Comparison of ENCODE assay signal across 20 cellular contexts in genomic region chr7:22238354-22239311, GRCh38.
A peak's percentile ranks its signal among the peaks of the same experiment; 100 is the strongest.
DNase-seq lines count a peak whose midpoint lies in the region; ATAC-seq, FAIRE-seq and TF ChIP-seq lines count a peak whose summit lies in the region.
"Had no signal": no experiment of that assay in that cellular context is flagged by ENCODE, and none has a peak within 500 bp of the region (broad histone marks: within the 10 kb centered on the region; RNA-seq: fewer than 3 reads in every experiment).

No MANE protein-coding gene starts in this region.

- FAIRE-seq in A549 (lab: Jason Lieb, UNC) = no peak
- FAIRE-seq: A204.1 had no signal

- TF ChIP-seq CTCF in A549 (IDR thresholded peaks at IDR 0.05) = no peak
- no peak for TF ChIP-seq CTCF in foreskin fibroblast (IDR thresholded peaks at IDR 0.05; ENCODE audit: low read depth, low read length)

- DNase-seq in A549 (ENCODE audit: low read depth in 1 of 2, low spot score in 1 of 2) (no peak), GM23248 (peak; percentile 70), adipocyte (ENCODE audit: low read depth) (peak; percentile 8), foreskin fibroblast (peak; percentile 19 to 34), HUDEP-2 (lab: John Stamatoyannopoulos, UW; ENCODE audit: unreplicated experiment in 76 of 76) (no peak)
- DNase-seq in activated T-cell treated with anti-CD3 and anti-CD28 coated beads, Interleukin-2, amount 50 U/mL, for 24 hours = no peak
- DNase-seq: activated CD8-positive, alpha-beta T cell treated with anti-CD3 and anti-CD28 coated beads, Interleukin-2, amount 10 ng/mL, durations not matched to agents 7 days and 5 days; anterior cingulate cortex; dermis blood vessel endothelial cell; erythroblast; hypothalamus; PC-9; stimulated activated naive B cell treated with anti-CD40 and anti-IgM and Interleukin-4, amounts not matched to agents 10 μg/mL and 1 μg/mL and 100 μg/mL, for 72 hours had no signal

- no peaks in the 10 kb centered on the region for H3K79me2 ChIP-seq in GM23248 (ENCODE audit: insufficient read depth)

- H3K27ac ChIP-seq in A549 (no peak overlapping the region), GM23248 (no peak overlapping the region)
- H3K27ac ChIP-seq: PC-9, skin epidermis, VCaP had no signal

- H3K27me3 ChIP-seq in GM23248 (replicated peaks; ENCODE audit: insufficient read depth) (no peaks in the 10 kb centered on the region), adipocyte (replicated peaks; ENCODE audit: control insufficient read depth, insufficient read depth, low read length) (no peaks in the 10 kb centered on the region)

- H3K36me3 ChIP-seq in GM23248 (ENCODE audit: low read depth) (no peaks in the 10 kb centered on the region), adipocyte (ENCODE audit: control insufficient read depth, insufficient read depth, low read length, severe bottlenecking) (no peaks in the 10 kb centered on the region)

- 63% methylated on average over 3 of the region's 3 CpGs for WGBS in A549 (ENCODE audit: missing lambda C conversion rate)
- WGBS in GM23248 (ENCODE audit: low coverage in 1 of 2, low lambda C conversion rate in 2 of 2, missing lambda C conversion rate in 2 of 2), 2 experiments = 76 to 87% methylated on average over 3 of the region's 3 CpGs

- H3K9ac ChIP-seq in GM23248 (no peak overlapping the region), adipocyte (ENCODE audit: low read length) (no peak overlapping the region)

- H3K9me3 ChIP-seq in A549 (no peaks in the 10 kb centered on the region), GM23248 (ENCODE audit: low read depth) (no peaks in the 10 kb centered on the region), adipocyte (ENCODE audit: control insufficient read depth, low read length) (no peaks in the 10 kb centered on the region)

- POLR2A ChIA-PET in A549 (lab: Yijun Ruan, JAX) = no interaction called here

- no peak for TF ChIP-seq RAD21 in A549 (conservative IDR thresholded peaks at IDR 0.05 in 1 of 2, IDR thresholded peaks at IDR 0.05 in 1 of 2)

- in situ Hi-C loops in GM23248 (cut with MboI) = no loop called here

- no peak overlapping the region for H2AFZ ChIP-seq in GM23248
- H2AFZ ChIP-seq: PC-9 had no signal

- H3K4me2 ChIP-seq in A549 (no peak overlapping the region), GM23248 (ENCODE audit: unreplicated experiment) (no peak overlapping the region)
- H3K4me2 ChIP-seq: PC-9 had no signal

- TF ChIP-seq EP300 in A549 (IDR thresholded peaks at IDR 0.05) = no peak

- no peak overlapping the region for H3K4me3 ChIP-seq in A549
- H3K4me3 ChIP-seq in GM23248 = no peak overlapping the region
- H3K4me3 ChIP-seq in adipocyte (ENCODE audit: low read length) = no peak overlapping the region
- no peak overlapping the region for H3K4me3 ChIP-seq in foreskin fibroblast (ENCODE audit: low read depth in 1 of 2, low read length in 2 of 2)
- H3K4me3 ChIP-seq: PC-9, skin epidermis had no signal

- no peaks in the 10 kb centered on the region for H3K9me2 ChIP-seq in GM23248 (ENCODE audit: insufficient read depth)

- H3K27me3 Mint-ChIP-seq in activated T-cell treated with anti-CD3 and anti-CD28 coated beads, Interleukin-2, amount 50 U/mL, for 24 hours = peaks cover 8% of the 10 kb centered on the region
- H3K27me3 Mint-ChIP-seq: stimulated activated naive B cell treated with anti-CD40 and anti-IgM and Interleukin-4, amounts not matched to agents 10 μg/mL and 1 μg/mL and 100 μg/mL, for 72 hours; type B pancreatic cell had no signal

- H3K4me1 ChIP-seq in A549 (no peaks in the 10 kb centered on the region), GM23248 (ENCODE audit: insufficient read depth) (no peaks in the 10 kb centered on the region), adipocyte (ENCODE audit: control insufficient read depth, insufficient read depth, low read length) (peaks cover 4% of the 10 kb centered on the region)

- no peak for TF ChIP-seq POLR2A in A549 (IDR thresholded peaks at IDR 0.05; ENCODE audit: low read length)

- no peak overlapping the region for H3K27ac Mint-ChIP-seq in activated T-cell treated with anti-CD3 and anti-CD28 coated beads, Interleukin-2, amount 50 U/mL, for 24 hours
- H3K27ac Mint-ChIP-seq: activated CD8-positive, alpha-beta T cell treated with anti-CD3 and anti-CD28 coated beads, Interleukin-2, amount 10 ng/mL, durations not matched to agents 7 days and 5 days; activated T-helper 2 cell treated with anti-CD3 and anti-CD28 coated beads, Interferon-gamma antibody, Interleukin-2, Interleukin-4, amounts not matched to agents 10 μg/mL and 5 μg/mL and 100 μg/mL, durations not matched to agents 14 hours and 24 hours and 36 hours; stimulated activated naive B cell treated with anti-CD40 and anti-IgM and Interleukin-4, amounts not matched to agents 10 μg/mL and 1 μg/mL and 100 μg/mL, for 72 hours; type B pancreatic cell had no signal

- no peak overlapping the region for H3K4me3 Mint-ChIP-seq in activated T-cell treated with anti-CD3 and anti-CD28 coated beads, Interleukin-2, amount 50 U/mL, for 24 hours
- H3K4me3 Mint-ChIP-seq: activated CD8-positive, alpha-beta T cell treated with anti-CD3 and anti-CD28 coated beads, Interleukin-2, amount 10 ng/mL, durations not matched to agents 7 days and 5 days; stimulated activated naive B cell treated with anti-CD40 and anti-IgM and Interleukin-4, amounts not matched to agents 10 μg/mL and 1 μg/mL and 100 μg/mL, for 72 hours; type B pancreatic cell had no signal

- CTCF ChIA-PET in A549 (lab: Yijun Ruan, JAX) = no interaction called here

- H3F3A ChIP-seq in GM23248 (ENCODE audit: insufficient read depth) = no peaks in the 10 kb centered on the region

- peak; percentile 31 to 47; a peak in 1 of 6 replicates for ATAC-seq in A549
- ATAC-seq in GM19035 (IDR thresholded peaks at IDR 0.05; ENCODE audit: unreplicated experiment) = no peak
- ATAC-seq in HG02981 (IDR thresholded peaks at IDR 0.05; ENCODE audit: unreplicated experiment) = no peak
- ATAC-seq: activated CD8-positive, alpha-beta T cell treated with anti-CD3 and anti-CD28 coated beads, Interleukin-2, amount 10 ng/mL, durations not matched to agents 7 days and 5 days; stimulated activated naive B cell treated with anti-CD40 and anti-IgM and Interleukin-4, amounts not matched to agents 10 μg/mL and 1 μg/mL and 100 μg/mL, for 72 hours had no signal

- no peaks in the 10 kb centered on the region for H3K9me3 Mint-ChIP-seq in activated T-cell treated with anti-CD3 and anti-CD28 coated beads, Interleukin-2, amount 50 U/mL, for 24 hours
- H3K9me3 Mint-ChIP-seq: activated T-helper 2 cell treated with anti-CD3 and anti-CD28 coated beads, Interferon-gamma antibody, Interleukin-2, Interleukin-4, amounts not matched to agents 10 μg/mL and 5 μg/mL and 100 μg/mL, durations not matched to agents 14 hours and 24 hours and 36 hours; stimulated activated naive B cell treated with anti-CD40 and anti-IgM and Interleukin-4, amounts not matched to agents 10 μg/mL and 1 μg/mL and 100 μg/mL, for 72 hours; type B pancreatic cell had no signal

- H4K20me1 ChIP-seq in GM23248 (ENCODE audit: insufficient read depth) = no peaks in the 10 kb centered on the region

- H3K4me1 Mint-ChIP-seq in activated T-cell treated with anti-CD3 and anti-CD28 coated beads, Interleukin-2, amount 50 U/mL, for 24 hours (ENCODE audit: low read depth) = no peaks in the 10 kb centered on the region
- H3K4me1 Mint-ChIP-seq: stimulated activated naive B cell treated with anti-CD40 and anti-IgM and Interleukin-4, amounts not matched to agents 10 μg/mL and 1 μg/mL and 100 μg/mL, for 72 hours had no signal

- H3K36me3 Mint-ChIP-seq in activated T-cell treated with anti-CD3 and anti-CD28 coated beads, Interleukin-2, amount 50 U/mL, for 24 hours (ENCODE audit: low read depth) = no peaks in the 10 kb centered on the region
- H3K36me3 Mint-ChIP-seq: type B pancreatic cell had no signal

TF ChIP-seq in A549, 52 proteins besides CTCF, POLR2A, EP300 and RAD21:
- TF ChIP-seq RNF2 (IDR thresholded peaks at IDR 0.05; ENCODE audit: borderline replicate concordance, low read depth) (no peak), KDM5A (IDR thresholded peaks at IDR 0.05) (no peak), EHF (CRISPR knock-in tag; IDR thresholded peaks at IDR 0.05) (no peak), MYC (IDR thresholded peaks at IDR 0.05; ENCODE audit: borderline replicate concordance, low read length) (no peak), PHF8 (IDR thresholded peaks at IDR 0.05; ENCODE audit: borderline replicate concordance, low read depth) (no peak), CEBPB (IDR thresholded peaks at IDR 0.05) (no peak), GATA3 (IDR thresholded peaks at IDR 0.05; ENCODE audit: borderline replicate concordance) (no peak), FOXS1 (CRISPR knock-in tag; IDR thresholded peaks at IDR 0.05) (no peak), HES2 (IDR thresholded peaks at IDR 0.05) (no peak), E2F6 (IDR thresholded peaks at IDR 0.05; ENCODE audit: borderline replicate concordance, low read depth) (no peak), SREBF2 (IDR thresholded peaks at IDR 0.05) (no peak), HOXB13 (CRISPR knock-in tag; IDR thresholded peaks at IDR 0.05; ENCODE audit: low read depth) (no peak), HEYL (CRISPR knock-in tag; IDR thresholded peaks at IDR 0.05) (no peak), FOSB (CRISPR knock-in tag; IDR thresholded peaks at IDR 0.05) (no peak), NPAS2 (CRISPR knock-in tag; IDR thresholded peaks at IDR 0.05; ENCODE audit: borderline replicate concordance) (no peak), EHMT2 (IDR thresholded peaks at IDR 0.05; ENCODE audit: low read depth) (no peak), ZSCAN20 (CRISPR knock-in tag; IDR thresholded peaks at IDR 0.05) (no peak), TP53 (CRISPR knock-in tag; IDR thresholded peaks at IDR 0.05) (no peak), ZFP36 (IDR thresholded peaks at IDR 0.05; ENCODE audit: borderline replicate concordance, partially characterized antibody) (no peak)

Comparison
In these comparisons a context has a peak if more than half of its experiments do, and no peak if none do; other contexts are left out.
1. ATAC-seq: peak in A549 (2 of 2); none in GM19035 (single experiment) and HG02981 (single experiment).
2. DNase-seq: peak in GM23248 (single experiment), adipocyte (single experiment) and foreskin fibroblast (2 of 2); none in A549 (0 of 2), activated T-cell treated with anti-CD3 and anti-CD28 coated beads, Interleukin-2, amount 50 U/mL, for 24 hours (single experiment) and HUDEP-2 (0 of 76).